In genomic region chr11:66988741-66989140, GRCh38 we compare ENCODE assay signal across 2 cellular contexts. TPM values are rescaled to one million over a fixed set of nuclear protein-coding genes. Genes with fewer than 3 reads are reported as not detected.
"Had no signal": no experiment of that assay in that cellular context is flagged by ENCODE, and none has a peak within 500 bp of the region (broad histone marks: within the 10 kb centered on the region; RNA-seq: fewer than 3 reads in every experiment).

No MANE protein-coding gene starts in this region.

RNA-seq across cellular contexts. Expression of gene C11orf86, which starts 13.6 kb away (rescaled TPM):
- total RNA-seq: G401, GM12878 had no signal
